ENCODE assay signal across 10 cellular contexts in genomic region chr9:113675475-113675941, GRCh38.
DNase-seq lines count a peak whose midpoint lies in the region; ATAC-seq and TF ChIP-seq lines count a peak whose summit lies in the region.
"Had no signal": no experiment of that assay in that cellular context is flagged by ENCODE, and none has a peak within 500 bp of the region (broad histone marks: within the 10 kb centered on the region; RNA-seq: fewer than 3 reads in every experiment).

No MANE protein-coding gene starts in this region.

- peak; percentile 91 for DNase-seq in AG04450 (ENCODE audit: low read depth, low spot score)
- peak; percentile 99 for DNase-seq in M059J (ENCODE audit: low read depth)
- peak; percentile 62 for DNase-seq in colonic mucosa
- peak; percentile 62 for DNase-seq in mucosa of gallbladder (ENCODE audit: low spot score)
- DNase-seq in NCI-H2171 (lab: John Stamatoyannopoulos, UW): no peak
- no peak for DNase-seq in AML-193 (lab: John Stamatoyannopoulos, UW)
- DNase-seq in activated CD8-positive, alpha-beta memory T cell treated with anti-CD3 and anti-CD28 coated beads, Interleukin-2, amount 50 U/mL, for 48 hours: no peak

- no peaks in the 10 kb centered on the region for H3K4me1 ChIP-seq in colonic mucosa
- H3K4me1 ChIP-seq: neural progenitor cell had no signal

- H3K36me3 ChIP-seq in colonic mucosa: no peaks in the 10 kb centered on the region
- H3K36me3 ChIP-seq: neural progenitor cell had no signal

- ATAC-seq in HG03280 (IDR thresholded peaks at IDR 0.05; ENCODE audit: unreplicated experiment): no peak

- H3K9me3 ChIP-seq in AG04450 (ENCODE audit: control insufficient read depth, insufficient read depth, low read length): peaks cover under 1% of the 10 kb centered on the region; the same call in 1 of the 2 replicates
- no peaks in the 10 kb centered on the region for H3K9me3 ChIP-seq in colonic mucosa

- H3K4me3 ChIP-seq in AG04450 (ENCODE audit: low read depth, low read length) (0 out of 2 replicates have a peak overlapping the region, but pooled peaks have one; percentile 7), colonic mucosa (no peak overlapping the region)
- H3K4me3 ChIP-seq: neural progenitor cell, SK-N-MC had no signal

- H3K27ac ChIP-seq in AG04450 (ENCODE audit: low read depth, low read length) (peak overlapping the region; percentile 98), colonic mucosa (no peak overlapping the region)
- H3K27ac ChIP-seq: neural progenitor cell, SK-N-MC had no signal

- CTCF ChIA-PET in AG04450 (lab: Charles Lee): interaction anchor here (0.7 to 1.6 kb wide), 4 partner anchors 17 to 522 kb away, joined by 3 to 6 read pairs (median 4); no protein-coding TSS in a partner anchor

- intact Hi-C loops in colonic mucosa (cut with DNase I): no loop called here

- no peak for TF ChIP-seq CTCF in AG04450 (IDR thresholded peaks at IDR 0.05; ENCODE audit: low read depth, low read length)
- TF ChIP-seq CTCF in colonic mucosa (IDR thresholded peaks at IDR 0.05): no peak

- POLR2A ChIA-PET in AG04450 (lab: Yijun Ruan, JAX): interaction anchor here (0.7 to 2.1 kb wide), 6 partner anchors 9 to 1008 kb away, joined by 3 to 6 read pairs (median 5); partner anchors contain the start of genes C9orf43 and POLE3

- H3K27me3 ChIP-seq in AG04450 (ENCODE audit: control insufficient read depth, insufficient read depth, low read length) (no peaks in the 10 kb centered on the region), colonic mucosa (no peaks in the 10 kb centered on the region)
- H3K27me3 ChIP-seq: neural progenitor cell had no signal

- no peak overlapping the region for H3K9ac ChIP-seq in colonic mucosa (ENCODE audit: low read depth in 2 of 2, low read length in 2 of 2)
- H3K9ac ChIP-seq: neural progenitor cell had no signal

Comparison
In these comparisons a context has a peak if more than half of its experiments do, and no peak if none do; other contexts are left out.
1. DNase-seq: peak in AG04450 (single experiment), M059J (single experiment), colonic mucosa (single experiment) and mucosa of gallbladder (single experiment); none in NCI-H2171 (single experiment), AML-193 (0 of 2) and activated CD8-positive, alpha-beta memory T cell treated with anti-CD3 and anti-CD28 coated beads, Interleukin-2, amount 50 U/mL, for 48 hours (single experiment).